In genomic region chr3:177781686-177782161, GRCh38 we compare ENCODE assay signal across 2 cellular contexts.
TF ChIP-seq lines count a peak whose summit lies in the region.

No MANE protein-coding gene starts in this region.

TF ChIP-seq in liver, 16 proteins besides CTCF, POLR2A, EP300 and RAD21 (continued from another document):
- TF ChIP-seq HNF4G (IDR thresholded peaks at IDR 0.05) (no peak), RXRA (IDR thresholded peaks at IDR 0.05) (peak; percentile 13 to 30)

TF ChIP-seq in HepG2, 621 proteins besides CTCF, POLR2A, EP300 and RAD21 (continued from another document):
- TF ChIP-seq ATF3 (CRISPR knock-in tag; IDR thresholded peaks at IDR 0.05) = no peak
- TF ChIP-seq ZNF142 (CRISPR knock-in tag; IDR thresholded peaks at IDR 0.05) = no peak
- TF ChIP-seq FOSL2 (CRISPR knock-in tag; IDR thresholded peaks at IDR 0.05) = no peak
- no peak for TF ChIP-seq SOX6 (IDR thresholded peaks at IDR 0.05)
- no peak for TF ChIP-seq SOX6 (CRISPR knock-in tag; IDR thresholded peaks at IDR 0.05)
- TF ChIP-seq FOXJ3 (CRISPR knock-in tag; IDR thresholded peaks at IDR 0.05; ENCODE audit: borderline replicate concordance) = no peak
- no peak for TF ChIP-seq ZNF614 (CRISPR knock-in tag; IDR thresholded peaks at IDR 0.05; ENCODE audit: borderline replicate concordance)
- TF ChIP-seq ZNF451 (CRISPR knock-in tag; IDR thresholded peaks at IDR 0.05) = no peak
